Comparison of ENCODE assay signal across 1 cellular context in genomic region chr12:57127710-57128518, GRCh38.
TF ChIP-seq lines count a peak whose summit lies in the region.

Gene LRP1 (plus strand): TSS chr12:57128483. CDS start chr12:57128965, 482 bp downstream.

TF ChIP-seq in HepG2, 621 proteins besides CTCF, POLR2A, EP300 and RAD21 (continued from another document and continues in another):
- no peak for TF ChIP-seq PBX2 (CRISPR knock-in tag; IDR thresholded peaks at IDR 0.05)
- TF ChIP-seq POLR2AphosphoS5 (IDR thresholded peaks at IDR 0.05; ENCODE audit: low read depth, low read length), result peak; percentile 74
- no peak for TF ChIP-seq ZNF382 (CRISPR knock-in tag; IDR thresholded peaks at IDR 0.05; ENCODE audit: borderline replicate concordance)
- no peak for TF ChIP-seq NR2F2 (IDR thresholded peaks at IDR 0.05; ENCODE audit: borderline replicate concordance, low read depth)
- TF ChIP-seq SSRP1 (CRISPR knock-in tag; IDR thresholded peaks at IDR 0.05), result peak; percentile 85; the same call in 1 of the 2 replicates
- TF ChIP-seq SNAPC5 (CRISPR knock-in tag; IDR thresholded peaks at IDR 0.05; ENCODE audit: borderline replicate concordance), result no peak
- TF ChIP-seq MXD1 (CRISPR knock-in tag; IDR thresholded peaks at IDR 0.05), result peak; percentile 57
- TF ChIP-seq ZNF788 (CRISPR knock-in tag; IDR thresholded peaks at IDR 0.05; ENCODE audit: borderline replicate concordance), result peak; percentile 44; the same call in 1 of the 2 replicates
- TF ChIP-seq KAT8 (CRISPR knock-in tag; IDR thresholded peaks at IDR 0.05), result peak; percentile 30; the same call in 1 of the 2 replicates
- 0 out of 2 replicates have a peak, but pooled peaks have one; percentile 45 for TF ChIP-seq BORCS8-MEF2B (CRISPR knock-in tag; IDR thresholded peaks at IDR 0.05)
- 0 out of 2 replicates have a peak, but pooled peaks have one; percentile 38 for TF ChIP-seq MYPOP (CRISPR knock-in tag; IDR thresholded peaks at IDR 0.05)
- peak; percentile 84 for TF ChIP-seq PATZ1 (CRISPR knock-in tag; IDR thresholded peaks at IDR 0.05)
- TF ChIP-seq POGK (CRISPR knock-in tag; conservative IDR thresholded peaks at IDR 0.05), result no peak; the same call in 1 of the 2 replicates
- TF ChIP-seq ZBTB7B (CRISPR knock-in tag; IDR thresholded peaks at IDR 0.05), result peak; percentile 66
- no peak for TF ChIP-seq TRIM22 (IDR thresholded peaks at IDR 0.05)
- TF ChIP-seq ZBTB43 (CRISPR knock-in tag; conservative IDR thresholded peaks at IDR 0.05), result no peak
- TF ChIP-seq ZNF691 (CRISPR knock-in tag; IDR thresholded peaks at IDR 0.05; ENCODE audit: borderline replicate concordance, low read depth), result no peak
- peak; percentile 92 for TF ChIP-seq RBM39 (IDR thresholded peaks at IDR 0.05; ENCODE audit: low read depth, low read length, poor library complexity, severe bottlenecking)
- TF ChIP-seq TEAD2 (CRISPR knock-in tag; IDR thresholded peaks at IDR 0.05), result no peak
- TF ChIP-seq ZBTB37 (CRISPR knock-in tag; IDR thresholded peaks at IDR 0.05), result 0 out of 2 replicates have a peak, but pooled peaks have one; percentile 31
- no peak for TF ChIP-seq GLMP (CRISPR knock-in tag; IDR thresholded peaks at IDR 0.05; ENCODE audit: borderline replicate concordance)
- 0 out of 2 replicates have a peak, but pooled peaks have one; percentile 29 for TF ChIP-seq SAFB2 (CRISPR knock-in tag; IDR thresholded peaks at IDR 0.05; ENCODE audit: borderline replicate concordance, low read depth)
- no peak for TF ChIP-seq ZBTB20 (CRISPR knock-in tag; IDR thresholded peaks at IDR 0.05; ENCODE audit: borderline replicate concordance, low read depth)
- no peak for TF ChIP-seq HNRNPUL1 (IDR thresholded peaks at IDR 0.05; ENCODE audit: low read depth, low read length)
- peak; percentile 74 for TF ChIP-seq FOSL2 (CRISPR knock-in tag; IDR thresholded peaks at IDR 0.05)
- peak; percentile 59; the same call in 1 of the 2 replicates for TF ChIP-seq YEATS2 (CRISPR knock-in tag; IDR thresholded peaks at IDR 0.05; ENCODE audit: borderline replicate concordance)
- 0 out of 2 replicates have a peak, but pooled peaks have one; percentile 40 for TF ChIP-seq ZNF317 (CRISPR knock-in tag; IDR thresholded peaks at IDR 0.05)
- TF ChIP-seq HNRNPLL (IDR thresholded peaks at IDR 0.05; ENCODE audit: low read depth, low read length, poor library complexity, severe bottlenecking), result peak; percentile 24
- 0 out of 2 replicates have a peak, but pooled peaks have one; percentile 67 for TF ChIP-seq TSC22D2 (CRISPR knock-in tag; IDR thresholded peaks at IDR 0.05; ENCODE audit: borderline replicate concordance)
- peak; percentile 11; the same call in 1 of the 2 replicates for TF ChIP-seq KAT7 (CRISPR knock-in tag; IDR thresholded peaks at IDR 0.05; ENCODE audit: borderline replicate concordance)
- peak; percentile 59 for TF ChIP-seq TAF1 (CRISPR knock-in tag; IDR thresholded peaks at IDR 0.05)
- TF ChIP-seq ZBTB26 (CRISPR knock-in tag; IDR thresholded peaks at IDR 0.05; ENCODE audit: borderline replicate concordance), result peak; percentile 20; the same call in 1 of the 2 replicates
- no peak for TF ChIP-seq ZNF557 (CRISPR knock-in tag; IDR thresholded peaks at IDR 0.05)
- no peak for TF ChIP-seq ZMYM3 (CRISPR knock-in tag; IDR thresholded peaks at IDR 0.05)
- 0 out of 2 replicates have a peak, but pooled peaks have one; percentile 0 for TF ChIP-seq PRDM15 (CRISPR knock-in tag; IDR thresholded peaks at IDR 0.05)
- TF ChIP-seq ZNF235 (CRISPR knock-in tag; IDR thresholded peaks at IDR 0.05; ENCODE audit: borderline replicate concordance), result no peak
- TF ChIP-seq ZNF616 (CRISPR knock-in tag; IDR thresholded peaks at IDR 0.05; ENCODE audit: low read depth), result peak; percentile 60; the same call in 1 of the 2 replicates
- TF ChIP-seq ZMAT3 (CRISPR knock-in tag; conservative IDR thresholded peaks at IDR 0.05), result peak; percentile 49; the same call in 1 of the 2 replicates
- no peak for TF ChIP-seq ZNF263 (CRISPR knock-in tag; IDR thresholded peaks at IDR 0.05)
- 0 out of 2 replicates have a peak, but pooled peaks have one; percentile 65 for TF ChIP-seq ZNF329 (CRISPR knock-in tag; IDR thresholded peaks at IDR 0.05; ENCODE audit: low read depth)
- no peak for TF ChIP-seq ZSCAN12 (CRISPR knock-in tag; IDR thresholded peaks at IDR 0.05)
- 0 out of 2 replicates have a peak, but pooled peaks have one; percentile 38 for TF ChIP-seq MED1 (CRISPR knock-in tag; IDR thresholded peaks at IDR 0.05)
- peak; percentile 70; the same call in 1 of the 2 replicates for TF ChIP-seq SMAD9 (CRISPR knock-in tag; IDR thresholded peaks at IDR 0.05)
- TF ChIP-seq HMGA1 (CRISPR knock-in tag; conservative IDR thresholded peaks at IDR 0.05), result no peak
